9 cellular contexts compared by ENCODE assay signal in genomic region chr3:138950006-138950644, GRCh38. TPM values are rescaled to one million over a fixed set of nuclear protein-coding genes. Genes with fewer than 3 reads are reported as not detected.
A peak's percentile ranks its signal among the peaks of the same experiment; 100 is the strongest.
DNase-seq lines count a peak whose midpoint lies in the region; ATAC-seq, FAIRE-seq and TF ChIP-seq lines count a peak whose summit lies in the region.
"Had no signal": no experiment of that assay in that cellular context is flagged by ENCODE, and none has a peak within 500 bp of the region (broad histone marks: within the 10 kb centered on the region; RNA-seq: fewer than 3 reads in every experiment).

No MANE protein-coding gene starts in this region.

- H3K27me3 ChIP-seq in Panc1 (ENCODE audit: control insufficient read depth, insufficient read depth, low read length) (no peaks in the 10 kb centered on the region; the same call in 1 of the 2 replicates), esophagus (ENCODE audit: control insufficient read depth in 1 of 2, insufficient read depth in 2 of 2, low read length in 2 of 2) (peaks cover under 1 to 31% of the 10 kb centered on the region in 2 donors), neural cell (ENCODE audit: insufficient read depth, low read depth, low read length) (peaks cover 85% of the 10 kb centered on the region)

- H3K36me3 ChIP-seq in Panc1 (ENCODE audit: control insufficient read depth, insufficient read depth, low read length), result no peaks in the 10 kb centered on the region
- no peaks in the 10 kb centered on the region for H3K36me3 ChIP-seq in esophagus (ENCODE audit: control insufficient read depth in 2 of 2, insufficient read depth in 2 of 2, low read length in 1 of 2)
- H3K36me3 ChIP-seq in neural cell (ENCODE audit: insufficient read depth, low read length), result no peaks in the 10 kb centered on the region

- peak overlapping the region; percentile 37 for H3K9ac ChIP-seq in neural cell (ENCODE audit: low read length)
- H3K9ac ChIP-seq: KMS-11 had no signal

- H3K4me2 ChIP-seq in neural cell (ENCODE audit: low read length), result peak overlapping the region; percentile 46
- H3K4me2 ChIP-seq: KMS-11 had no signal

- H3K9me3 ChIP-seq in Panc1 (ENCODE audit: control insufficient read depth, insufficient read depth, low read depth, low read length) (no peaks in the 10 kb centered on the region), esophagus (ENCODE audit: control insufficient read depth in 2 of 2, insufficient read depth in 1 of 2, low read depth in 1 of 2, low read length in 1 of 2) (no peaks in the 10 kb centered on the region), neural cell (ENCODE audit: low read length) (no peaks in the 10 kb centered on the region)

- no TSS peak for BruUV-seq in Panc1 (replicated peaks; lab: Mats Ljungman, UMichigan)

- no peak overlapping the region; the same call in 1 of the 2 replicates for H3K27ac ChIP-seq in Panc1 (ENCODE audit: low read length)
- H3K27ac ChIP-seq in esophagus (ENCODE audit: low read depth in 2 of 2, low read length in 1 of 2), result no peak overlapping the region
- H3K27ac ChIP-seq in neural cell (ENCODE audit: low read length), result no peak overlapping the region
- H3K27ac ChIP-seq: KMS-11 had no signal

- H3K4me3 Mint-ChIP-seq in activated T-helper 2 cell treated with anti-CD3 and anti-CD28 coated beads, Interferon-gamma antibody, Interleukin-2, Interleukin-4, amounts not matched to agents 10 μg/mL and 5 μg/mL and 100 μg/mL, durations not matched to agents 14 hours and 24 hours and 36 hours (ENCODE audit: low read depth), result no peak overlapping the region

- TF ChIP-seq CTCF in Panc1 (IDR thresholded peaks at IDR 0.05), result no peak
- TF ChIP-seq CTCF in neural cell (IDR thresholded peaks at IDR 0.05; ENCODE audit: poor library complexity, severe bottlenecking), result peak; percentile 15
- TF ChIP-seq CTCF in D721Med (IDR thresholded peaks at IDR 0.05; ENCODE audit: insufficient read depth, missing control alignments), result no peak

- H3K9me3 Mint-ChIP-seq in activated T-helper 2 cell treated with anti-CD3 and anti-CD28 coated beads, Interferon-gamma antibody, Interleukin-2, Interleukin-4, amounts not matched to agents 10 μg/mL and 5 μg/mL and 100 μg/mL, durations not matched to agents 14 hours and 24 hours and 36 hours, result no peaks in the 10 kb centered on the region

- H4K20me1 ChIP-seq in neural cell (ENCODE audit: insufficient read depth), result no peaks in the 10 kb centered on the region

- 4% methylated on average over 53 of the region's 53 CpGs for WGBS in esophagus, 2 donors

- no peak overlapping the region for H2AFZ ChIP-seq in neural cell (ENCODE audit: low read depth, low read length)

- intact Hi-C loops in Panc1 (cut with micrococcal nuclease; ENCODE audit: unreplicated experiment), result no loop called here
- intact Hi-C loops in activated T-helper 2 cell treated with anti-CD3 and anti-CD28 coated beads, Interferon-gamma antibody, Interleukin-2, Interleukin-4, amounts not matched to agents 10 μg/mL and 5 μg/mL and 100 μg/mL, durations not matched to agents 14 hours and 24 hours and 36 hours (cut with micrococcal nuclease), result loop anchor here (2.0 kb wide), 1 partner anchor 13 kb away; no protein-coding TSS in a partner anchor

- no peak overlapping the region for H3K27ac Mint-ChIP-seq in activated T-helper 2 cell treated with anti-CD3 and anti-CD28 coated beads, Interferon-gamma antibody, Interleukin-2, Interleukin-4, amounts not matched to agents 10 μg/mL and 5 μg/mL and 100 μg/mL, durations not matched to agents 14 hours and 24 hours and 36 hours

- no peak for FAIRE-seq in D721Med (lab: Jason Lieb, UNC)

- peaks cover 16% of the 10 kb centered on the region for H3K4me1 ChIP-seq in Panc1 (ENCODE audit: control insufficient read depth, insufficient read depth, low read length)
- peaks cover 10 to 19% of the 10 kb centered on the region in 2 donors for H3K4me1 ChIP-seq in esophagus (ENCODE audit: control insufficient read depth in 2 of 2, insufficient read depth in 2 of 2, low read length in 1 of 2)

- CTCF ChIA-PET in Panc1 (lab: Charles Lee), result interaction anchor here (0.5 to 0.6 kb wide), 2 partner anchors 21 to 26 kb away, joined by 3 to 4 read pairs; no protein-coding TSS in a partner anchor

- peaks cover 1% of the 10 kb centered on the region for H3K36me3 Mint-ChIP-seq in activated T-helper 2 cell treated with anti-CD3 and anti-CD28 coated beads, Interferon-gamma antibody, Interleukin-2, Interleukin-4, amounts not matched to agents 10 μg/mL and 5 μg/mL and 100 μg/mL, durations not matched to agents 14 hours and 24 hours and 36 hours (ENCODE audit: low read depth)

- DNase-seq in EH (ENCODE audit: low read depth) (peak; percentile 46), Panc1 (ENCODE audit: low read depth, low spot score) (no peak), D721Med (ENCODE audit: insufficient read length, low spot score) (no peak), SW480 (ENCODE audit: low spot score) (no peak)
- no peak for DNase-seq in activated T-helper 2 cell treated with anti-CD3 and anti-CD28 coated beads, Interferon-gamma antibody, Interleukin-2, Interleukin-4, amounts not matched to agents 10 μg/mL and 5 μg/mL and 100 μg/mL, durations not matched to agents 14 hours and 24 hours and 36 hours (ENCODE audit: low spot score)

- no peak for TF ChIP-seq EP300 in neural cell (conservative IDR thresholded peaks at IDR 0.05; ENCODE audit: poor library complexity, severe bottlenecking)

- ATAC-seq in Panc1, result peak; percentile 20
- ATAC-seq in GM19324 (IDR thresholded peaks at IDR 0.05; ENCODE audit: low FRiP score, unreplicated experiment), result no peak

- peak overlapping the region; percentile 35 to 37 for H3K4me3 ChIP-seq in Panc1 (ENCODE audit: low read depth in 2 of 2, low read length in 2 of 2)
- peak overlapping the region; percentile 25 to 32 for H3K4me3 ChIP-seq in esophagus (ENCODE audit: low read depth in 1 of 2, low read length in 2 of 2)
- H3K4me3 ChIP-seq in neural cell (ENCODE audit: low read length), result peak overlapping the region; percentile 70

- H3K4me1 Mint-ChIP-seq in activated T-helper 2 cell treated with anti-CD3 and anti-CD28 coated beads, Interferon-gamma antibody, Interleukin-2, Interleukin-4, amounts not matched to agents 10 μg/mL and 5 μg/mL and 100 μg/mL, durations not matched to agents 14 hours and 24 hours and 36 hours (ENCODE audit: low read depth), result peaks cover 9% of the 10 kb centered on the region

- H3F3A ChIP-seq in neural cell (ENCODE audit: insufficient read depth, low read length, poor library complexity, severe bottlenecking), result no peaks in the 10 kb centered on the region

- no peak for TF ChIP-seq RAD21 in neural cell (conservative IDR thresholded peaks at IDR 0.05)

- no peaks in the 10 kb centered on the region for H3K79me2 ChIP-seq in neural cell (replicated peaks; ENCODE audit: insufficient read depth, low read length)

- H3K9me2 ChIP-seq in neural cell (ENCODE audit: insufficient read depth, low read length), result no peaks in the 10 kb centered on the region

- in situ Hi-C loops in Panc1 (cut with HindIII; ENCODE audit: low pct_unique_long_range_greater_than_20kb, low sequenced_read_pairs), result no loop called here

- peaks cover 59% of the 10 kb centered on the region for H3K27me3 Mint-ChIP-seq in activated T-helper 2 cell treated with anti-CD3 and anti-CD28 coated beads, Interferon-gamma antibody, Interleukin-2, Interleukin-4, amounts not matched to agents 10 μg/mL and 5 μg/mL and 100 μg/mL, durations not matched to agents 14 hours and 24 hours and 36 hours (ENCODE audit: low read depth)

- POLR2A ChIA-PET in Panc1 (lab: Charles Lee), result no interaction called here

TF ChIP-seq in neural cell, 6 proteins besides CTCF, POLR2A, EP300 and RAD21:
- TF ChIP-seq SMC3 (conservative IDR thresholded peaks at IDR 0.05; ENCODE audit: poor library complexity) (no peak), EZH2 (IDR thresholded peaks at IDR 0.05; ENCODE audit: borderline replicate concordance, insufficient read depth, low read length, poor library complexity, severe bottlenecking) (peak; percentile 39)
TF ChIP-seq in neural cell: peak in this region for 1.

RNA-seq across cellular contexts. Expression of gene FOXL2NB, which starts 3.1 kb away (rescaled TPM):
- total RNA-seq in Panc1 (2021; ENCODE audit: unreplicated experiment), result 11.4 TPM
- 5.2 TPM for polyA plus RNA-seq in Panc1 (2012; ENCODE audit: insufficient read length)
- under 1 TPM; 0.04 to 0.06 TPM for polyA plus RNA-seq in esophagus
- polyA plus RNA-seq in neural cell, result not detected in 2 replicates
- polyA minus RNA-seq in neural cell, result not detected in 2 replicates
- total RNA-seq in activated T-helper 2 cell treated with anti-CD3 and anti-CD28 coated beads, Interferon-gamma antibody, Interleukin-2, Interleukin-4, amounts not matched to agents 10 μg/mL and 5 μg/mL and 100 μg/mL, durations not matched to agents 14 hours and 24 hours and 36 hours, result not detected in 2 replicates

RNA-seq across cellular contexts. Expression of gene FOXL2, which starts 3.2 kb away (rescaled TPM):
- 12.7 TPM for total RNA-seq in Panc1 (2021; ENCODE audit: unreplicated experiment)
- polyA plus RNA-seq in Panc1 (2012; ENCODE audit: insufficient read length), result 12.0 TPM
- polyA plus RNA-seq in esophagus (under 1 TPM in 1 of 2 donors, not detected in 1; 0.04 TPM), neural cell (not detected in 2 replicates)
- polyA minus RNA-seq in neural cell, result not detected in 2 replicates
- not detected in 2 replicates for total RNA-seq in activated T-helper 2 cell treated with anti-CD3 and anti-CD28 coated beads, Interferon-gamma antibody, Interleukin-2, Interleukin-4, amounts not matched to agents 10 μg/mL and 5 μg/mL and 100 μg/mL, durations not matched to agents 14 hours and 24 hours and 36 hours

RNA-seq across cellular contexts. Expression of gene PRR23A, which starts 55.9 kb away (rescaled TPM):
- not detected for total RNA-seq in Panc1 (2021; ENCODE audit: unreplicated experiment)
- not detected for polyA plus RNA-seq in Panc1 (2012; ENCODE audit: insufficient read length)
- polyA plus RNA-seq in esophagus (not detected), neural cell (not detected in 2 replicates)
- not detected in 2 replicates for polyA minus RNA-seq in neural cell
- total RNA-seq in activated T-helper 2 cell treated with anti-CD3 and anti-CD28 coated beads, Interferon-gamma antibody, Interleukin-2, Interleukin-4, amounts not matched to agents 10 μg/mL and 5 μg/mL and 100 μg/mL, durations not matched to agents 14 hours and 24 hours and 36 hours, result not detected in 2 replicates

Comparison
In these comparisons a context has a peak if more than half of its experiments do, and no peak if none do; other contexts are left out.
1. RNA of gene FOXL2NB, which starts 3.1 kb away (total RNA-seq): 11.4 TPM in Panc1 (single experiment); not detected in activated T-helper 2 cell treated with anti-CD3 and anti-CD28 coated beads, Interferon-gamma antibody, Interleukin-2, Interleukin-4, amounts not matched to agents 10 μg/mL and 5 μg/mL and 100 μg/mL, durations not matched to agents 14 hours and 24 hours and 36 hours; every median in the first group is over 10 times any median in the second.
2. RNA of gene FOXL2, which starts 3.2 kb away (total RNA-seq): 12.7 TPM in Panc1 (single experiment); not detected in activated T-helper 2 cell treated with anti-CD3 and anti-CD28 coated beads, Interferon-gamma antibody, Interleukin-2, Interleukin-4, amounts not matched to agents 10 μg/mL and 5 μg/mL and 100 μg/mL, durations not matched to agents 14 hours and 24 hours and 36 hours; every median in the first group is over 10 times any median in the second.
3. Peak in every context shown above with its lines, with median percentiles within 50 percentile points of each other: H3K4me3 ChIP-seq.